In genomic region chr14:101948666-101949205, GRCh38 we compare ENCODE assay signal across 1 cellular context.
TF ChIP-seq lines count a peak whose summit lies in the region.

No MANE protein-coding gene starts in this region.

TF ChIP-seq in HepG2, 621 proteins besides CTCF, POLR2A, EP300 and RAD21 (continued from another document and continues in another):
- TF ChIP-seq ATF5 (CRISPR knock-in tag; IDR thresholded peaks at IDR 0.05; ENCODE audit: low read depth) (no peak), ONECUT2 (CRISPR knock-in tag; IDR thresholded peaks at IDR 0.05) (no peak), UBTF (CRISPR knock-in tag; IDR thresholded peaks at IDR 0.05) (peak; percentile 39; the same call in 1 of the 2 replicates), BRF2 (CRISPR knock-in tag; IDR thresholded peaks at IDR 0.05) (no peak), ZNF33A (CRISPR knock-in tag; IDR thresholded peaks at IDR 0.05; ENCODE audit: borderline replicate concordance) (no peak), KAT2B (IDR thresholded peaks at IDR 0.05; ENCODE audit: borderline replicate concordance, low read depth, low read length) (no peak), SP5 (CRISPR knock-in tag; IDR thresholded peaks at IDR 0.05; ENCODE audit: borderline replicate concordance, low read depth) (no peak), MYPOP (CRISPR knock-in tag; IDR thresholded peaks at IDR 0.05) (0 out of 2 replicates have a peak, but pooled peaks have one; percentile 14), SMARCC2 (IDR thresholded peaks at IDR 0.05) (no peak), PAF1 (CRISPR knock-in tag; IDR thresholded peaks at IDR 0.05) (no peak), ZNF598 (CRISPR knock-in tag; IDR thresholded peaks at IDR 0.05; ENCODE audit: borderline replicate concordance) (no peak), SMC3 (IDR thresholded peaks at IDR 0.05; ENCODE audit: low read length) (no peak), SPEN (CRISPR knock-in tag; IDR thresholded peaks at IDR 0.05; ENCODE audit: low read depth) (no peak), ZBTB34 (CRISPR knock-in tag; IDR thresholded peaks at IDR 0.05) (0 out of 2 replicates have a peak, but pooled peaks have one; percentile 11), ZNF740 (CRISPR knock-in tag; IDR thresholded peaks at IDR 0.05) (no peak), MLLT10 (CRISPR knock-in tag; IDR thresholded peaks at IDR 0.05) (no peak), AKAP8 (CRISPR knock-in tag; IDR thresholded peaks at IDR 0.05) (no peak), MAFG (CRISPR knock-in tag; IDR thresholded peaks at IDR 0.05) (no peak), ZNF431 (CRISPR knock-in tag; IDR thresholded peaks at IDR 0.05; ENCODE audit: borderline replicate concordance, low read depth) (0 out of 2 replicates have a peak, but pooled peaks have one; percentile 25), ETV5 (CRISPR knock-in tag; IDR thresholded peaks at IDR 0.05; ENCODE audit: borderline replicate concordance) (no peak), FOXP1 (IDR thresholded peaks at IDR 0.05) (no peak), FOXP1 (CRISPR knock-in tag; IDR thresholded peaks at IDR 0.05) (no peak), CHD4 (IDR thresholded peaks at IDR 0.05; ENCODE audit: borderline replicate concordance, low read length) (no peak), MXI1 (IDR thresholded peaks at IDR 0.05; ENCODE audit: borderline replicate concordance, low read depth, low read length) (no peak), AGO2 (optimal IDR thresholded peaks at IDR 0.05; ENCODE audit: low read depth, low read length) (peak; percentile 90), SAP130 (CRISPR knock-in tag; IDR thresholded peaks at IDR 0.05; ENCODE audit: low read depth) (no peak), CBFB (CRISPR knock-in tag; IDR thresholded peaks at IDR 0.05) (no peak; the same call in 1 of the 2 replicates), MAF1 (CRISPR knock-in tag; IDR thresholded peaks at IDR 0.05; ENCODE audit: borderline replicate concordance) (no peak), CENPX (CRISPR knock-in tag; IDR thresholded peaks at IDR 0.05) (no peak), PHF8 (CRISPR knock-in tag; IDR thresholded peaks at IDR 0.05) (peak; percentile 34), IKZF5 (CRISPR knock-in tag; IDR thresholded peaks at IDR 0.05) (no peak), ZNF275 (CRISPR knock-in tag; IDR thresholded peaks at IDR 0.05; ENCODE audit: borderline replicate concordance) (no peak), ZNF746 (CRISPR knock-in tag; IDR thresholded peaks at IDR 0.05) (no peak), TARDBP (CRISPR knock-in tag; IDR thresholded peaks at IDR 0.05) (no peak), ZNF552 (CRISPR knock-in tag; IDR thresholded peaks at IDR 0.05; ENCODE audit: borderline replicate concordance) (no peak; the same call in 1 of the 2 replicates), ZNF101 (CRISPR knock-in tag; IDR thresholded peaks at IDR 0.05; ENCODE audit: borderline replicate concordance, low read depth) (no peak), CAMTA2 (CRISPR knock-in tag; IDR thresholded peaks at IDR 0.05; ENCODE audit: borderline replicate concordance) (0 out of 2 replicates have a peak, but pooled peaks have one; percentile 13), ZNF589 (CRISPR knock-in tag; conservative IDR thresholded peaks at IDR 0.05) (no peak), ARNTL (CRISPR knock-in tag; IDR thresholded peaks at IDR 0.05) (no peak), ATF3 (CRISPR knock-in tag; IDR thresholded peaks at IDR 0.05) (no peak; the same call in 1 of the 2 replicates), NBN (conservative IDR thresholded peaks at IDR 0.05) (no peak), CERS6 (CRISPR knock-in tag; IDR thresholded peaks at IDR 0.05) (0 out of 2 replicates have a peak, but pooled peaks have one; percentile 24), POGK (CRISPR knock-in tag; conservative IDR thresholded peaks at IDR 0.05) (no peak; the same call in 1 of the 2 replicates), MXD1 (CRISPR knock-in tag; IDR thresholded peaks at IDR 0.05) (0 out of 2 replicates have a peak, but pooled peaks have one; percentile 46), ZNF317 (CRISPR knock-in tag; IDR thresholded peaks at IDR 0.05) (0 out of 2 replicates have a peak, but pooled peaks have one; percentile 5), BRCA1 (CRISPR knock-in tag; IDR thresholded peaks at IDR 0.05) (no peak), LCORL (IDR thresholded peaks at IDR 0.05) (no peak), LCORL (CRISPR knock-in tag; IDR thresholded peaks at IDR 0.05) (no peak), RBFOX2 (IDR thresholded peaks at IDR 0.05; ENCODE audit: low read depth, low read length) (peak; percentile 17), SP1 (IDR thresholded peaks at IDR 0.05) (no peak), SP1 (CRISPR knock-in tag; IDR thresholded peaks at IDR 0.05) (no peak), ZZZ3 (CRISPR knock-in tag; IDR thresholded peaks at IDR 0.05; ENCODE audit: borderline replicate concordance) (no peak), ZNF768 (CRISPR knock-in tag; IDR thresholded peaks at IDR 0.05) (peak; percentile 28; the same call in 1 of the 2 replicates), JUNB (CRISPR knock-in tag; IDR thresholded peaks at IDR 0.05; ENCODE audit: borderline replicate concordance) (no peak), FOXA1 (IDR thresholded peaks at IDR 0.05) (no peak), FOXA1 (CRISPR knock-in tag; IDR thresholded peaks at IDR 0.05) (no peak), ZBTB2 (CRISPR knock-in tag; IDR thresholded peaks at IDR 0.05; ENCODE audit: low read depth) (no peak), ZNF510 (CRISPR knock-in tag; IDR thresholded peaks at IDR 0.05; ENCODE audit: low read depth) (no peak), HNRNPL (IDR thresholded peaks at IDR 0.05; ENCODE audit: low read depth, low read length) (0 out of 2 replicates have a peak, but pooled peaks have one; percentile 8), ZNF777 (CRISPR knock-in tag; IDR thresholded peaks at IDR 0.05) (0 out of 2 replicates have a peak, but pooled peaks have one; percentile 10), EED (CRISPR knock-in tag; IDR thresholded peaks at IDR 0.05) (peak; percentile 91), HNF4A (CRISPR knock-in tag; IDR thresholded peaks at IDR 0.05) (no peak), TGIF2 (CRISPR knock-in tag; IDR thresholded peaks at IDR 0.05) (no peak)
